Comparison of ENCODE assay signal across 8 cellular contexts in genomic region chr18:34592961-34593382, GRCh38.
DNase-seq lines count a peak whose midpoint lies in the region; ATAC-seq lines count a peak whose summit lies in the region.

No MANE protein-coding gene starts in this region.

- no peaks in the 10 kb centered on the region for H3K9me3 ChIP-seq in trophoblast cell (ENCODE audit: insufficient read depth, low read depth, low read length)

- H3K4me2 ChIP-seq in trophoblast cell (ENCODE audit: low read length), result peak overlapping the region; percentile 69

- H2BK12ac ChIP-seq in trophoblast cell (ENCODE audit: low read length), result no peak overlapping the region

- H4K12ac ChIP-seq in trophoblast cell (ENCODE audit: low read depth, low read length), result no peak overlapping the region

- intact Hi-C loops in left cardiac atrium (cut with DNase I), result loop anchor here in 1 of 2 donors (5.0 kb wide), 1 partner anchor 96 kb away; no protein-coding TSS in a partner anchor

- no peak overlapping the region for H3K9ac ChIP-seq in trophoblast cell (ENCODE audit: low read length)

- peak overlapping the region; percentile 57 for H3K4me3 ChIP-seq in trophoblast cell (ENCODE audit: low read depth, low read length)

- peak overlapping the region; percentile 8 for H2AFZ ChIP-seq in trophoblast cell (ENCODE audit: insufficient read depth, low read length, poor library complexity)

- H4K91ac ChIP-seq in trophoblast cell (ENCODE audit: low read depth, low read length), result no peak overlapping the region

- H3K23ac ChIP-seq in trophoblast cell (ENCODE audit: low read length), result no peak overlapping the region

- no peaks in the 10 kb centered on the region for H3K79me1 ChIP-seq in trophoblast cell (ENCODE audit: low read length)

- peak; percentile 96 for ATAC-seq in left cardiac atrium
- no peak for ATAC-seq in GM21381 (IDR thresholded peaks at IDR 0.05; ENCODE audit: unreplicated experiment)
- ATAC-seq in GM21723 (IDR thresholded peaks at IDR 0.05; ENCODE audit: unreplicated experiment), result no peak
- ATAC-seq in GM18858 (IDR thresholded peaks at IDR 0.05; ENCODE audit: unreplicated experiment), result no peak

- H3K36me3 ChIP-seq in trophoblast cell (ENCODE audit: control insufficient read depth in 1 of 2, insufficient read depth in 2 of 2, low read length in 2 of 2), result no peaks in the 10 kb centered on the region

- no peak overlapping the region for H2AK5ac ChIP-seq in trophoblast cell (ENCODE audit: low read length)

- WGBS in trophoblast cell (ENCODE audit: extremely low coverage, insufficient coverage, insufficient read length), result no CpG with 5 or more reads among the region's 8 CpGs

- H4K8ac ChIP-seq in trophoblast cell (ENCODE audit: low read depth, low read length), result no peak overlapping the region

- no peaks in the 10 kb centered on the region for H3K79me2 ChIP-seq in trophoblast cell (ENCODE audit: control insufficient read depth, insufficient read depth, low read length, poor library complexity)

- H3K4me1 ChIP-seq in trophoblast cell (ENCODE audit: control insufficient read depth in 1 of 2, insufficient read depth in 2 of 2, low read length in 2 of 2), result no peaks in the 10 kb centered on the region

- no peak overlapping the region for H3K14ac ChIP-seq in trophoblast cell (ENCODE audit: low read length)

- no peak overlapping the region for H3K18ac ChIP-seq in trophoblast cell (ENCODE audit: low read length)

- H2BK120ac ChIP-seq in trophoblast cell (ENCODE audit: insufficient read depth, low read length, poor library complexity), result no peak overlapping the region

- H3K27ac ChIP-seq in trophoblast cell (ENCODE audit: low read depth, low read length), result no peak overlapping the region

- H3K4ac ChIP-seq in trophoblast cell (ENCODE audit: low read depth, low read length), result no peak overlapping the region

- no peaks in the 10 kb centered on the region for H3K27me3 ChIP-seq in trophoblast cell (ENCODE audit: insufficient read depth, low read length)

- H2BK5ac ChIP-seq in trophoblast cell (ENCODE audit: low read depth, low read length, poor library complexity), result no peak overlapping the region

- peak; percentile 58 for DNase-seq in ELF-1 (ENCODE audit: low read depth, low spot score)
- DNase-seq in anterior cingulate cortex (lab: John Stamatoyannopoulos, UW), result peak in 51 of 58 donors; percentile 12 to 82 (median 48)
- peak; percentile 63 for DNase-seq in left cardiac atrium
- no peak for DNase-seq in trophoblast cell
- DNase-seq in HuH-7 (ENCODE audit: low spot score), result no peak

Comparison
In these comparisons a context has a peak if more than half of its experiments do, and no peak if none do; other contexts are left out.
1. DNase-seq: peak in ELF-1 (single experiment), anterior cingulate cortex (51 of 58) and left cardiac atrium (single experiment); none in trophoblast cell (0 of 2) and HuH-7 (single experiment).
2. ATAC-seq: peak in left cardiac atrium (2 of 2); none in GM21381 (single experiment), GM21723 (single experiment) and GM18858 (single experiment).